16 cellular contexts compared by ENCODE assay signal in the genomic region with DNA sequence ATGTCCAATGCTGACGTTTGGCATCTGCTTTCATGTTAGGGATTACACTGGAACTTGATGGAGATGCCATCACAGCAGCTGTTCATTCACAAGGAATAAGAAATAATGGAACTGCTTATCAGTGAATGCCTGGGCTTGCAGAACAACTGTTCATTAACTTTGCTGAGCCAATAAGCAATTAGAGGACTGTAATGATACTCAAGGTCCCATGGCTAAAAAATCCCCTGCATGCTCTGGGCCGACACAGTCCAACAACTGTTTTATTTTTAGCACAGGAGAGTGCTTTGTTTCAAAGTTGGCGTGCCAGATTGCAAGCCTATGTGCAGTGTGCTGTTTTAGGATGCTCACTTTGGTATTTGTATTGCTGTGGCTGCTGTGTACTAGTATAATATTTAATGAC.
"Had no signal": no experiment of that assay in that cellular context is flagged by ENCODE, and none has a peak within 500 bp of the region (broad histone marks: within the 10 kb centered on the region; RNA-seq: fewer than 3 reads in every experiment).

No MANE protein-coding gene starts in this region.

- H3K4me1 ChIP-seq: right lobe of liver, testis, upper lobe of right lung had no signal

- H3K4me3 Mint-ChIP-seq: activated CD8-positive, alpha-beta T cell treated with anti-CD3 and anti-CD28 coated beads for 36 hours; activated T-cell treated with anti-CD3 and anti-CD28 coated beads, Interleukin-2, amount 50 U/mL, for 4 hours; central memory CD8-positive, alpha-beta T cell; nephron progenitor cell had no signal

- H3K27me3 Mint-ChIP-seq: activated CD8-positive, alpha-beta T cell treated with anti-CD3 and anti-CD28 coated beads for 36 hours; central memory CD8-positive, alpha-beta T cell had no signal

- ATAC-seq: activated CD8-positive, alpha-beta T cell treated with anti-CD3 and anti-CD28 coated beads for 36 hours; activated T-cell treated with anti-CD3 and anti-CD28 coated beads, Interleukin-2, amount 50 U/mL, for 4 hours; right lobe of liver; upper lobe of right lung had no signal

- H3K27ac ChIP-seq: coronary artery, esophagus muscularis mucosa, right lobe of liver, stomach, testis, upper lobe of right lung had no signal

- DNase-seq: activated CD4-positive, alpha-beta T cell treated with anti-CD3 and anti-CD28 coated beads for 4 hours; activated CD8-positive, alpha-beta T cell treated with anti-CD3 and anti-CD28 coated beads for 36 hours; activated effector memory CD4-positive, alpha-beta T cell treated with Interleukin-2 at 50 U/mL for 16 hours; activated naive CD4-positive, alpha-beta T cell treated with anti-CD3 and anti-CD28 coated beads, Interleukin-2, amount 50 U/mL, for 16 hours; activated T-cell treated with anti-CD3 and anti-CD28 coated beads, Interleukin-2, amount 50 U/mL, for 4 hours; kidney; nephron progenitor cell; occipital lobe; right lobe of liver; stomach; T-helper 2 cell; testis; upper lobe of right lung had no signal

- H3K36me3 ChIP-seq: esophagus muscularis mucosa, right lobe of liver, stomach, upper lobe of right lung had no signal

- H3K4me1 Mint-ChIP-seq: central memory CD8-positive, alpha-beta T cell; nephron progenitor cell had no signal

- H3K9me3 Mint-ChIP-seq: nephron progenitor cell had no signal

- H3K4me3 ChIP-seq: coronary artery, esophagus muscularis mucosa, right lobe of liver, stomach, testis, upper lobe of right lung had no signal

- H3K9me3 ChIP-seq: esophagus muscularis mucosa, right lobe of liver, stomach, testis, upper lobe of right lung had no signal

- H3K27ac Mint-ChIP-seq: activated CD8-positive, alpha-beta T cell treated with anti-CD3 and anti-CD28 coated beads for 36 hours; nephron progenitor cell had no signal

- H3K27me3 ChIP-seq: esophagus muscularis mucosa, right lobe of liver, stomach, testis, upper lobe of right lung had no signal
